Comparison of ENCODE assay signal across 14 cellular contexts in genomic region chr1:167651161-167651693, GRCh38. TPM values are rescaled to one million over a fixed set of nuclear protein-coding genes. Genes with fewer than 3 reads are reported as not detected.
A peak's percentile ranks its signal among the peaks of the same experiment; 100 is the strongest.
DNase-seq lines count a peak whose midpoint lies in the region; ATAC-seq and TF ChIP-seq lines count a peak whose summit lies in the region.
"Had no signal": no experiment of that assay in that cellular context is flagged by ENCODE, and none has a peak within 500 bp of the region (broad histone marks: within the 10 kb centered on the region; RNA-seq: fewer than 3 reads in every experiment).

No MANE protein-coding gene starts in this region.

- H3K27ac Mint-ChIP-seq in activated naive CD8-positive, alpha-beta T cell treated with anti-CD3 and anti-CD28 coated beads for 36 hours, result peak overlapping the region; percentile 75
- peak overlapping the region; percentile 97 for H3K27ac Mint-ChIP-seq in natural killer cell
- H3K27ac Mint-ChIP-seq: type B pancreatic cell had no signal

- no peaks in the 10 kb centered on the region for H3K27me3 Mint-ChIP-seq in activated naive CD8-positive, alpha-beta T cell treated with anti-CD3 and anti-CD28 coated beads for 36 hours
- H3K27me3 Mint-ChIP-seq in natural killer cell (ENCODE audit: low read depth in 2 of 2), result no peaks in the 10 kb centered on the region

- peaks cover 32% of the 10 kb centered on the region for H3K36me3 Mint-ChIP-seq in activated naive CD8-positive, alpha-beta T cell treated with anti-CD3 and anti-CD28 coated beads for 36 hours
- no peaks in the 10 kb centered on the region for H3K36me3 Mint-ChIP-seq in natural killer cell
- H3K36me3 Mint-ChIP-seq: type B pancreatic cell had no signal

- DNase-seq in DMS79 treated with DMSO at 0.1 percent for 48 hours (lab: John Stamatoyannopoulos, UW) (peak; percentile 7), DMS79 (lab: John Stamatoyannopoulos, UW) (no peak), natural killer cell (peak; percentile 42), islet precursor cell (no peak), NCI-H2196 (lab: John Stamatoyannopoulos, UW; ENCODE audit: unreplicated experiment) (no peak), A172 (ENCODE audit: low spot score) (no peak)
- DNase-seq in activated naive CD8-positive, alpha-beta T cell treated with anti-CD3 and anti-CD28 coated beads for 36 hours, result no peak
- DNase-seq: activated CD4-positive, alpha-beta T cell treated with anti-CD3 and anti-CD28 coated beads for 4 hours; central memory CD4-positive, alpha-beta T cell; PC-3; stimulated activated CD4-positive, alpha-beta T cell treated with anti-CD3 and anti-CD28 coated beads, Interleukin-2, amount 100 ng/mL, for 48 hours had no signal

- TF ChIP-seq CTCF in natural killer cell (IDR thresholded peaks at IDR 0.05), result no peak

- ATAC-seq in HG02610 (IDR thresholded peaks at IDR 0.05; ENCODE audit: unreplicated experiment) (peak; percentile 54), natural killer cell (peak; percentile 77 to 83 (median 81))
- ATAC-seq: PC-3 had no signal

- H3K4me3 Mint-ChIP-seq in activated naive CD8-positive, alpha-beta T cell treated with anti-CD3 and anti-CD28 coated beads for 36 hours, result peak overlapping the region; percentile 16
- H3K4me3 Mint-ChIP-seq in natural killer cell, result peak overlapping the region; percentile 89
- H3K4me3 Mint-ChIP-seq: nephron, type B pancreatic cell had no signal

- intact Hi-C loops in natural killer cell (cut with micrococcal nuclease), result loop anchor here (2.0 kb wide), 1 partner anchor 18 kb away; no protein-coding TSS in a partner anchor

- H3K9me3 Mint-ChIP-seq in activated naive CD8-positive, alpha-beta T cell treated with anti-CD3 and anti-CD28 coated beads for 36 hours, result no peaks in the 10 kb centered on the region
- H3K9me3 Mint-ChIP-seq in natural killer cell, result no peaks in the 10 kb centered on the region
- H3K9me3 Mint-ChIP-seq: nephron had no signal

- peaks cover 73% of the 10 kb centered on the region for H3K4me1 Mint-ChIP-seq in activated naive CD8-positive, alpha-beta T cell treated with anti-CD3 and anti-CD28 coated beads for 36 hours
- H3K4me1 Mint-ChIP-seq in natural killer cell, result peaks cover 70 to 78% of the 10 kb centered on the region in 2 donors

RNA-seq across cellular contexts. Expression of gene RCSD1, which starts 21.2 kb away (rescaled TPM):
- 10 to 100 TPM; 56.4 to 58.2 TPM for total RNA-seq in activated naive CD8-positive, alpha-beta T cell treated with anti-CD3 and anti-CD28 coated beads for 36 hours
- total RNA-seq in natural killer cell, result 100 to 1,000 TPM in 2 of 3 donors, 10 to 100 TPM in 1; 86.3 to 130 (median 110) TPM
- 0.29 and 0.36 TPM in 2 replicates for total RNA-seq in A172 (2014; rRNA removed; shearing (Covaris generic))
- total RNA-seq: PC-3 had no signal

Comparison
In these comparisons a context has a peak if more than half of its experiments do, and no peak if none do; other contexts are left out.
1. DNase-seq: peak in DMS79 treated with DMSO at 0.1 percent for 48 hours (single experiment) and natural killer cell (single experiment); none in DMS79 (single experiment), activated naive CD8-positive, alpha-beta T cell treated with anti-CD3 and anti-CD28 coated beads for 36 hours (single experiment), islet precursor cell (single experiment), NCI-H2196 (single experiment) and A172 (single experiment).
2. RNA of gene RCSD1, which starts 21.2 kb away (total RNA-seq): 86.3 to 130 TPM in natural killer cell and 56.4 to 58.2 TPM in activated naive CD8-positive, alpha-beta T cell treated with anti-CD3 and anti-CD28 coated beads for 36 hours; 0.29 to 0.36 TPM in A172; every median in the first group is over 10 times any median in the second.